1 cellular context compared by ENCODE assay signal in genomic region chr9:114396558-114397218, GRCh38.
TF ChIP-seq lines count a peak whose summit lies in the region.

No MANE protein-coding gene starts in this region.

TF ChIP-seq in K562, 482 proteins besides CTCF, POLR2A, EP300 and RAD21 (continued from another document and continues in another):
- TF ChIP-seq THAP12 (CRISPR knock-in tag; IDR thresholded peaks at IDR 0.05) (no peak), MITF (IDR thresholded peaks at IDR 0.05) (peak; percentile 24; the same call in 1 of the 2 replicates), ZMIZ1 (IDR thresholded peaks at IDR 0.05; ENCODE audit: low read depth in 2 of 2, low read length in 2 of 2) (no peak), SIN3A (IDR thresholded peaks at IDR 0.05; ENCODE audit: borderline replicate concordance in 2 of 2, control insufficient read depth in 1 of 2, low read depth in 2 of 2, low read length in 2 of 2) (no peak), RAD51 (IDR thresholded peaks at IDR 0.05; ENCODE audit: borderline replicate concordance, low read depth) (peak; percentile 70), PML (IDR thresholded peaks at IDR 0.05; ENCODE audit: low read length) (peak; percentile 33; the same call in 1 of the 2 replicates), DLX4 (CRISPR knock-in tag; IDR thresholded peaks at IDR 0.05) (no peak), SP1 (CRISPR knock-in tag; IDR thresholded peaks at IDR 0.05) (no peak), TSC22D4 (tag; IDR thresholded peaks at IDR 0.05) (no peak), ZNF24 (IDR thresholded peaks at IDR 0.05) (no peak), E2F1 (CRISPR knock-in tag; IDR thresholded peaks at IDR 0.05) (no peak), FOXA1 (IDR thresholded peaks at IDR 0.05; ENCODE audit: borderline replicate concordance) (no peak), ZNF274 (IDR thresholded peaks at IDR 0.05; ENCODE audit: borderline replicate concordance, low read depth, low read length) (no peak), ZNF217 (CRISPR knock-in tag; IDR thresholded peaks at IDR 0.05) (no peak), JUNB (CRISPR knock-in tag; conservative IDR thresholded peaks at IDR 0.05) (no peak), BRCA1 (IDR thresholded peaks at IDR 0.05) (no peak), BRCA1 (CRISPR knock-in tag; IDR thresholded peaks at IDR 0.05) (no peak), PCBP2 (IDR thresholded peaks at IDR 0.05; ENCODE audit: low read depth, low read length, poor library complexity, severe bottlenecking) (no peak), HDAC6 (IDR thresholded peaks at IDR 0.05; ENCODE audit: low read depth, low read length) (no peak), ZBTB1 (CRISPR knock-in tag; IDR thresholded peaks at IDR 0.05; ENCODE audit: borderline replicate concordance, low read depth) (no peak), CTBP1 (IDR thresholded peaks at IDR 0.05; ENCODE audit: borderline replicate concordance) (no peak), TCF7 (IDR thresholded peaks at IDR 0.05; ENCODE audit: borderline replicate concordance) (no peak), HINFP (tag; conservative IDR thresholded peaks at IDR 0.05; ENCODE audit: low read depth) (no peak), PRPF4 (IDR thresholded peaks at IDR 0.05; ENCODE audit: insufficient read depth, low read depth, low read length, poor library complexity, severe bottlenecking) (no peak), ZZZ3 (IDR thresholded peaks at IDR 0.05) (no peak), SAFB (IDR thresholded peaks at IDR 0.05; ENCODE audit: borderline replicate concordance, low read depth, low read length) (no peak), DPF2 (IDR thresholded peaks at IDR 0.05) (0 out of 2 replicates have a peak, but pooled peaks have one; percentile 6), BRF2 (IDR thresholded peaks at IDR 0.05; ENCODE audit: borderline replicate concordance, insufficient read depth, insufficient read length) (no peak), ZNF23 (CRISPR knock-in tag; IDR thresholded peaks at IDR 0.05) (no peak), ZNF354B (CRISPR knock-in tag; IDR thresholded peaks at IDR 0.05) (no peak), CHD7 (IDR thresholded peaks at IDR 0.05; ENCODE audit: low read depth, low read length) (no peak), ZNF695 (CRISPR knock-in tag; IDR thresholded peaks at IDR 0.05) (no peak), ZNF445 (CRISPR knock-in tag; IDR thresholded peaks at IDR 0.05; ENCODE audit: low read depth) (no peak), ZNF239 (CRISPR knock-in tag; IDR thresholded peaks at IDR 0.05) (no peak), FOXK1 (CRISPR knock-in tag; IDR thresholded peaks at IDR 0.05; ENCODE audit: borderline replicate concordance) (no peak), ZNF586 (CRISPR knock-in tag; conservative IDR thresholded peaks at IDR 0.05) (0 out of 2 replicates have a peak, but pooled peaks have one; percentile 52)
